ENCODE assay signal across 18 cellular contexts in the genomic region with DNA sequence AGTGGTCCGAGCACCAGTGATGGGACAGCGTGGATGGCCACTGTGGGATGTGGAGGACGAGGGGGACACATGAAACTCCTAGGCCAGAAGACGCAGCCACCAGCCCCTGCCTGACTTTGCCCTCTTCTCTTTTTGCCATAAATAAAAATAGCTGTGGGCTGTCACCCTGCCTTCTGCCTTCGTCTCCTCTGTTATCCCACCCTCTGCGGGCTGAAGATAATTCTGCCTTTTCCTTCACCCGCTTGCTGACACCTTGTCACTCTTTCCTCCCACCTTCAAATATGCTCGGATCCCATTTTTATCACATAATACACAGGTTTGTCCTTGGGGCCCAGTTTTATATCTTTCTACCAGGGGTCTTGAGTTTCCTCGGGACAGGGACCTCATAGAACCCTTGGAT.
A peak's percentile ranks its signal among the peaks of the same experiment; 100 is the strongest.
DNase-seq lines count a peak whose midpoint lies in the region; ATAC-seq, FAIRE-seq and TF ChIP-seq lines count a peak whose summit lies in the region.
"Had no signal": no experiment of that assay in that cellular context is flagged by ENCODE, and none has a peak within 500 bp of the region (broad histone marks: within the 10 kb centered on the region; RNA-seq: fewer than 3 reads in every experiment).

No MANE protein-coding gene starts in this region.

- TF ChIP-seq POLR2A in transverse colon (IDR thresholded peaks at IDR 0.05) (no peak), GM12892 (IDR thresholded peaks at IDR 0.05; ENCODE audit: low read depth, low read length) (no peak)

- H3K4me1 ChIP-seq in cardiac muscle cell (ENCODE audit: low read depth) (peaks cover 68% of the 10 kb centered on the region), adipocyte (ENCODE audit: control insufficient read depth, insufficient read depth, low read length) (peaks cover 94% of the 10 kb centered on the region), mesenchymal stem cell (ENCODE audit: control insufficient read depth, insufficient read depth, low read depth, low read length) (peaks cover 51% of the 10 kb centered on the region), transverse colon (peaks cover 29 to 65% (median 41%) of the 10 kb centered on the region in 4 donors), PC-9 (replicated peaks; ENCODE audit: insufficient read depth) (no peaks in the 10 kb centered on the region)

- peak overlapping the region in 1 of 2 experiments; percentile 98 for H3K14ac ChIP-seq in mesenchymal stem cell (ENCODE audit: low read length in 2 of 2)

- no peaks in the 10 kb centered on the region for H3K36me3 ChIP-seq in cardiac muscle cell
- no peaks in the 10 kb centered on the region for H3K36me3 ChIP-seq in adipocyte (ENCODE audit: control insufficient read depth, insufficient read depth, low read length, severe bottlenecking)
- H3K36me3 ChIP-seq in mesenchymal stem cell (ENCODE audit: control insufficient read depth in 1 of 2, insufficient read depth in 2 of 2, low read depth in 1 of 2, low read length in 2 of 2), result peaks cover 0 to 11% of the 10 kb centered on the region in 2 experiments
- H3K36me3 ChIP-seq in transverse colon, result no peaks in the 10 kb centered on the region
- H3K36me3 ChIP-seq in PC-9 (ENCODE audit: low read depth), result no peaks in the 10 kb centered on the region

- peak overlapping the region; percentile 88 for H3K27ac ChIP-seq in cardiac muscle cell
- no peak overlapping the region for H3K27ac ChIP-seq in mesenchymal stem cell (ENCODE audit: low read length, poor library complexity, severe bottlenecking)
- H3K27ac ChIP-seq in transverse colon, result peak overlapping the region in 3 of 4 donors; percentile 40 to 75 (median 42)
- H3K27ac ChIP-seq in PC-9, result no peak overlapping the region

- peaks cover 22% of the 10 kb centered on the region for H3K79me1 ChIP-seq in mesenchymal stem cell (replicated peaks; ENCODE audit: low read length, poor library complexity, severe bottlenecking)

- intact Hi-C loops in left cardiac atrium (cut with DNase I) (loop anchor here in 1 of 2 donors (5.0 kb wide), 1 partner anchor 48 kb away; no protein-coding TSS in a partner anchor), transverse colon (cut with DNase I; ENCODE audit: low total_unique reads) (no loop called here), PC-9 (cut with micrococcal nuclease; ENCODE audit: unreplicated experiment) (no loop called here)

- H2BK12ac ChIP-seq in mesenchymal stem cell (ENCODE audit: low read length in 2 of 2), result peak overlapping the region; percentile 29 to 99

- no peak overlapping the region for H3K4me2 ChIP-seq in mesenchymal stem cell (ENCODE audit: low read length, poor library complexity, severe bottlenecking)
- H3K4me2 ChIP-seq in PC-9, result no peak overlapping the region
- H3K4me2 ChIP-seq: A549 had no signal

- no TSS peak for BruUV-seq in PC-9 (replicated peaks; lab: Mats Ljungman, UMichigan)

- H3K27me3 ChIP-seq in cardiac muscle cell, result no peaks in the 10 kb centered on the region
- no peaks in the 10 kb centered on the region for H3K27me3 ChIP-seq in adipocyte (replicated peaks; ENCODE audit: control insufficient read depth, insufficient read depth, low read length)
- no peaks in the 10 kb centered on the region for H3K27me3 ChIP-seq in mesenchymal stem cell (ENCODE audit: control insufficient read depth in 1 of 2, insufficient read depth in 1 of 2, low read length in 2 of 2)
- no peaks in the 10 kb centered on the region for H3K27me3 ChIP-seq in transverse colon
- no peaks in the 10 kb centered on the region for H3K27me3 ChIP-seq in PC-9 (ENCODE audit: insufficient read depth, low read depth)

- H2BK5ac ChIP-seq in mesenchymal stem cell (ENCODE audit: low read depth, low read length, poor library complexity, severe bottlenecking), result no peak overlapping the region

- H4K91ac ChIP-seq in mesenchymal stem cell (ENCODE audit: low read length), result peak overlapping the region; percentile 53

- TF ChIP-seq EP300 in transverse colon (IDR thresholded peaks at IDR 0.05; ENCODE audit: low read depth), result no peak

- CTCF ChIA-PET in PC-9 (lab: Charles Lee), result no interaction called here

- H2AK5ac ChIP-seq in mesenchymal stem cell (ENCODE audit: low read length, severe bottlenecking), result peak overlapping the region; percentile 76

- H3K4ac ChIP-seq in mesenchymal stem cell (ENCODE audit: low read depth in 1 of 2, low read length in 2 of 2), result peak overlapping the region; percentile 20 to 38

- peak overlapping the region; percentile 87 for H2BK120ac ChIP-seq in mesenchymal stem cell (ENCODE audit: low read depth, low read length)

- no peak for TF ChIP-seq CTCF in cardiac muscle cell (IDR thresholded peaks at IDR 0.05; ENCODE audit: low read depth, low read length)
- no peak for TF ChIP-seq CTCF in transverse colon (IDR thresholded peaks at IDR 0.05)
- no peak for TF ChIP-seq CTCF in PC-9 (conservative IDR thresholded peaks at IDR 0.05)

- H3K9ac ChIP-seq in adipocyte (ENCODE audit: low read length), result peak overlapping the region; percentile 74
- peak overlapping the region; percentile 59 for H3K9ac ChIP-seq in mesenchymal stem cell (ENCODE audit: low read length)

- H2AFZ ChIP-seq in mesenchymal stem cell (ENCODE audit: low read depth, low read length) (no peak overlapping the region), PC-9 (no peak overlapping the region)

- POLR2A ChIA-PET in PC-9 (lab: Charles Lee; ENCODE audit: unreplicated experiment), result no interaction called here

- peak overlapping the region; percentile 66 for H2BK15ac ChIP-seq in mesenchymal stem cell (ENCODE audit: low read depth, poor library complexity, severe bottlenecking)

- H3K9me3 ChIP-seq in cardiac muscle cell (ENCODE audit: low read depth) (no peaks in the 10 kb centered on the region), adipocyte (ENCODE audit: control insufficient read depth, low read length) (no peaks in the 10 kb centered on the region), mesenchymal stem cell (ENCODE audit: control insufficient read depth, low read length) (no peaks in the 10 kb centered on the region), transverse colon (no peaks in the 10 kb centered on the region), PC-9 (ENCODE audit: insufficient read depth, low read depth) (no peaks in the 10 kb centered on the region)
- H3K9me3 ChIP-seq: A549 had no signal

- FAIRE-seq in GM12892 (lab: Jason Lieb, UNC), result no peak
- FAIRE-seq: A549, G401.6, GM12891, H54 had no signal

- in situ Hi-C loops in transverse colon (cut with MboI; ENCODE audit: low pct_ligation_motif_present in 1 of 4, low pct_unique_long_range_greater_than_20kb in 1 of 4, low sequenced_read_pairs in 3 of 4), result no loop called here

- no peaks in the 10 kb centered on the region for H3K79me2 ChIP-seq in PC-9 (ENCODE audit: low read depth)

- no peaks in the 10 kb centered on the region; the same call in 1 of the 2 replicates for H4K20me1 ChIP-seq in PC-9 (ENCODE audit: insufficient read depth)

- ATAC-seq in left cardiac atrium, result no peak
- ATAC-seq: A549 had no signal

- peak overlapping the region in 1 of 2 experiments; percentile 70 for H3K23ac ChIP-seq in mesenchymal stem cell (ENCODE audit: low read length in 2 of 2)

- H3K9me2 ChIP-seq in PC-9 (ENCODE audit: insufficient read depth), result no peaks in the 10 kb centered on the region

- DNase-seq in cardiac muscle cell (ENCODE audit: low read depth in 1 of 2, low spot score in 1 of 2) (no peak), left cardiac atrium (no peak), adipocyte (ENCODE audit: low read depth) (no peak), mesenchymal stem cell (no peak), transverse colon (no peak), GM12892 (ENCODE audit: insufficient read length) (no peak), PC-9 (no peak)
- no peak for DNase-seq in activated effector memory CD4-positive, alpha-beta T cell treated with anti-CD3 and anti-CD28 coated beads, Interleukin-2, amount 50 U/mL, for 16 hours
- DNase-seq: DMS79, NCI-H1048, NCI-H2107, NCI-H226, NCI-H526 treated with DMSO at 0.1 percent for 48 hours, OCI-M1 had no signal

- H4K8ac ChIP-seq in mesenchymal stem cell (ENCODE audit: low read length), result peak overlapping the region; percentile 58

- peak overlapping the region; percentile 87 to 98 for H3K18ac ChIP-seq in mesenchymal stem cell (ENCODE audit: low read depth in 1 of 2, low read length in 2 of 2)

- 0 out of 2 replicates have a peak, but pooled peaks cover 4% of the 10 kb centered on the region for H3F3A ChIP-seq in PC-9 (ENCODE audit: insufficient read depth, low read depth)

- no peak overlapping the region for H3K4me3 ChIP-seq in cardiac muscle cell
- peak overlapping the region; percentile 55 for H3K4me3 ChIP-seq in adipocyte (ENCODE audit: low read length)
- H3K4me3 ChIP-seq in mesenchymal stem cell (ENCODE audit: insufficient read depth in 1 of 2, low read depth in 1 of 2, low read length in 2 of 2), result peak overlapping the region in 1 of 2 experiments; percentile 42
- H3K4me3 ChIP-seq in transverse colon, result no peak overlapping the region
- no peak overlapping the region for H3K4me3 ChIP-seq in PC-9
- H3K4me3 ChIP-seq: A549 had no signal

- WGBS in mesenchymal stem cell, result 80% methylated on average over 9 of the region's 9 CpGs
- 80% methylated on average over 2 to 9 of the region's 9 CpGs for whole genome bisulfite sequencing in transverse colon (ENCODE audit: low coverage in 1 of 2), 2 donors

Comparison
In these comparisons a context has a peak if more than half of its experiments do, and no peak if none do; other contexts are left out.
1. H3K27ac ChIP-seq: peak in cardiac muscle cell (single experiment) and transverse colon (3 of 4); none in mesenchymal stem cell (single experiment) and PC-9 (single experiment).